ENCODE assay signal across 8 cellular contexts in the genomic region with DNA sequence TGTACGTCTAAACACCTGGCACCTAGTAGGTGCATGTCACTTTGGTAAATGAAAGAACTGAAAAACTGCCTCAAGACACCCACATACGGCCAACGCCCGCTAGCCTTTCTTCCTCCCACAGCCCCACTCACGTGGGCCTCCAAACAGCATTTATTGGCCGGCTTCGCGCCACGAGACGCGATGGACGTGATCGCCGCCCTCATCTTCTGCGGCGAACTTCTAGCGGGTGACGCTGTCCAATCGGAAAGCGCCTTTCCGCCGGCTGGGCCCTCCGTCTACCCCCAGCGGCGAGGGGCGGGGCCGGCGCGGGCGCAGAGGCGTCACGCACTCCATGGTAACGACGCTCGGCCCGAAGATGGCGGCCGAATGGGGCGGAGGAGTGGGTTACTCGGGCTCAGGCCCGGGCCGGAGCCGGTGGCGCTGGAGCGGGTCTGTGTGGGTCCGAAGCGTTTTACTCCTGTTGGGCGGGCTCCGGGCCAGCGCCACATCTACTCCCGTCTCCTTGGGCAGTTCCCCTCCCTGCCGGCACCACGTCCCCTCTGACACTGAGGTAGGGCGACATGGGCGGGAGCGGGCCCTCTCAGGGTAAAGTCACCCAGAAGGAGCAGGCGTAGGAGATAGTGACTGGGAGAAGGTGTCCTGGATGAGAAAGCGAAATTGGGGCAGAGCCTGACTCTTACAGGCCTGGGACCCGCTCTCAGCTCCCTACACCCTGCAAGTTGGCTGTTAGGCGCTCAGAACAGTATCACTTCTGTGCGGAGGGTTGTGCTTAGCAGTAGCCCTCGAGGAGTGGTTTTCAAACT. TPM values are rescaled to one million over a fixed set of nuclear protein-coding genes. Genes with fewer than 3 reads are reported as not detected.
DNase-seq lines count a peak whose midpoint lies in the region; ATAC-seq lines count a peak whose summit lies in the region.

A gene with protein sequence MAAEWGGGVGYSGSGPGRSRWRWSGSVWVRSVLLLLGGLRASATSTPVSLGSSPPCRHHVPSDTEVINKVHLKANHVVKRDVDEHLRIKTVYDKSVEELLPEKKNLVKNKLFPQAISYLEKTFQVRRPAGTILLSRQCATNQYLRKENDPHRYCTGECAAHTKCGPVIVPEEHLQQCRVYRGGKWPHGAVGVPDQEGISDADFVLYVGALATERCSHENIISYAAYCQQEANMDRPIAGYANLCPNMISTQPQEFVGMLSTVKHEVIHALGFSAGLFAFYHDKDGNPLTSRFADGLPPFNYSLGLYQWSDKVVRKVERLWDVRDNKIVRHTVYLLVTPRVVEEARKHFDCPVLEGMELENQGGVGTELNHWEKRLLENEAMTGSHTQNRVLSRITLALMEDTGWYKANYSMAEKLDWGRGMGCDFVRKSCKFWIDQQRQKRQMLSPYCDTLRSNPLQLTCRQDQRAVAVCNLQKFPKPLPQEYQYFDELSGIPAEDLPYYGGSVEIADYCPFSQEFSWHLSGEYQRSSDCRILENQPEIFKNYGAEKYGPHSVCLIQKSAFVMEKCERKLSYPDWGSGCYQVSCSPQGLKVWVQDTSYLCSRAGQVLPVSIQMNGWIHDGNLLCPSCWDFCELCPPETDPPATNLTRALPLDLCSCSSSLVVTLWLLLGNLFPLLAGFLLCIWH (plus strand): TSS at position 327 of the 803 bp plus-strand sequence. CDS start 29 bp downstream, at position 356.

- peak; percentile 83 for DNase-seq in NCI-H1048 (lab: John Stamatoyannopoulos, UW)
- no peak for DNase-seq in SK-N-MC (ENCODE audit: low read depth, low spot score)
- peak; percentile 96 for DNase-seq in globus pallidus (ENCODE audit: low spot score)
- peak; percentile 96 for DNase-seq in occipital lobe (lab: John Stamatoyannopoulos, UW)

- no peaks in the 10 kb centered on the region for H3K9me3 Mint-ChIP-seq in activated naive CD4-positive, alpha-beta T cell treated with anti-CD3 and anti-CD28 coated beads, Interleukin-2, amount 50 U/mL, for 24 hours

- peak within 1 kb of the TSS; percentile 89 for H3K27ac ChIP-seq in SK-N-MC
- peak within 1 kb of the TSS; percentile 10 for H3K27ac ChIP-seq in temporal lobe (ENCODE audit: low read depth, low read length)

- H3K4me3 ChIP-seq in GM08714 (ENCODE audit: low read length) (peak within 1 kb of the TSS; percentile 68), SK-N-MC (peak within 1 kb of the TSS; percentile 83)

- peak within 1 kb of the TSS; percentile 89 for H3K4me3 Mint-ChIP-seq in activated naive CD4-positive, alpha-beta T cell treated with anti-CD3 and anti-CD28 coated beads, Interleukin-2, amount 50 U/mL, for 24 hours

- ATAC-seq in HG02588 (IDR thresholded peaks at IDR 0.05; ENCODE audit: unreplicated experiment): peak; percentile 98

- peaks cover 69% of the 10 kb centered on the region for H3K4me1 Mint-ChIP-seq in activated naive CD4-positive, alpha-beta T cell treated with anti-CD3 and anti-CD28 coated beads, Interleukin-2, amount 50 U/mL, for 24 hours

- peaks cover 24% of the 10 kb centered on the region for H3K36me3 ChIP-seq in SK-N-MC (ENCODE audit: insufficient read depth, low read length)

- H3K36me3 Mint-ChIP-seq in activated naive CD4-positive, alpha-beta T cell treated with anti-CD3 and anti-CD28 coated beads, Interleukin-2, amount 50 U/mL, for 24 hours: peaks cover 2% of the 10 kb centered on the region

- peak within 1 kb of the TSS; percentile 72 for H3K9ac ChIP-seq in SK-N-MC (ENCODE audit: insufficient read length)

- H3K27me3 Mint-ChIP-seq in activated naive CD4-positive, alpha-beta T cell treated with anti-CD3 and anti-CD28 coated beads, Interleukin-2, amount 50 U/mL, for 24 hours: no peaks in the 10 kb centered on the region

- H3K27ac Mint-ChIP-seq in activated naive CD4-positive, alpha-beta T cell treated with anti-CD3 and anti-CD28 coated beads, Interleukin-2, amount 50 U/mL, for 24 hours: peak within 1 kb of the TSS; percentile 97

- no peaks in the 10 kb centered on the region for H3K9me3 ChIP-seq in SK-N-MC (ENCODE audit: low read depth, low read length)

RNA-seq across cellular contexts. Expression of the gene that starts here (rescaled TPM):
- total RNA-seq in occipital lobe (8.4 TPM), temporal lobe (8.6 TPM)
